Comparison of ENCODE assay signal across 8 cellular contexts in genomic region chr1:41788427-41788826, GRCh38.
"Had no signal": no experiment of that assay in that cellular context is flagged by ENCODE, and none has a peak within 500 bp of the region (broad histone marks: within the 10 kb centered on the region; RNA-seq: fewer than 3 reads in every experiment).

No MANE protein-coding gene starts in this region.

- DNase-seq: H7, HFFc6 had no signal

- FAIRE-seq: HepG2 had no signal

- H3K27ac Mint-ChIP-seq: GM23338, HFFc6, IgD-negative memory B cell had no signal

- H2AFZ ChIP-seq: GM23338 had no signal

- H3K9me3 ChIP-seq: HAP-1 had no signal

- H3K4me3 Mint-ChIP-seq: GM23338, HFFc6, IgD-negative memory B cell had no signal

- H3K4me1 Mint-ChIP-seq: GM23338 had no signal

- H3K27me3 Mint-ChIP-seq: IgD-negative memory B cell had no signal

- H3K4me3 ChIP-seq: GM23338, HAP-1 had no signal

- H3K36me3 ChIP-seq: HAP-1 had no signal

- H3K27ac ChIP-seq: HL-60 had no signal

- H3K9me3 Mint-ChIP-seq: HFFc6, IgD-negative memory B cell had no signal

- H3K4me2 ChIP-seq: GM23338 had no signal

- ATAC-seq: GM23338, HCT116, HepG2 had no signal

- H3K4me1 ChIP-seq: HAP-1 had no signal
